24 cellular contexts compared by ENCODE assay signal in the genomic region with DNA sequence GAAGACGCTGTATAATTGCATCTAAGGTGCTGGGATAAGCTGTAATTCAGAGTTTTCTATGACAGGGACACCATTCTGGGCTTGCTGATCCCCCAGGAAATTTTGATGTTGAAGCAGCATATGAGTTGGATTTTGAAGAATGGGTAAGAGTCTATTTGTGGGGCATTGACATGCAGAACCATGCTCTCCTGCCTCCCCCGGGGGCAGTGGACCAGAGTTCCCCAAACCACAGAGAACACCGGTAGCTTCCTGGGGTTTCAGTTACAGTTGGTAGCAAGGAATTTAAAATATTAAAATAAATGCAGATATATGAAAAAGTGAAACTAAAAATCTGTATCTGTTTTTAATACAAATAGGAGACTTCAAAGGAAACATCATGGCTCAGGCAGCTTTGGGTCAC. TPM values are rescaled to one million over a fixed set of nuclear protein-coding genes. Genes with fewer than 3 reads are reported as not detected.
A peak's percentile ranks its signal among the peaks of the same experiment; 100 is the strongest.
DNase-seq lines count a peak whose midpoint lies in the region; ATAC-seq and TF ChIP-seq lines count a peak whose summit lies in the region.
"Had no signal": no experiment of that assay in that cellular context is flagged by ENCODE, and none has a peak within 500 bp of the region (broad histone marks: within the 10 kb centered on the region; RNA-seq: fewer than 3 reads in every experiment).

No MANE protein-coding gene starts in this region.

- no peak for TF ChIP-seq POLR2A in esophagus squamous epithelium (IDR thresholded peaks at IDR 0.05)
- TF ChIP-seq POLR2A in body of pancreas (IDR thresholded peaks at IDR 0.05): no peak
- TF ChIP-seq POLR2A in suprapubic skin (IDR thresholded peaks at IDR 0.05): no peak

- H3K4me1 Mint-ChIP-seq in glutamatergic neuron (ENCODE audit: low read depth, unreplicated experiment): peaks cover 20% of the 10 kb centered on the region
- H3K4me1 Mint-ChIP-seq in CD4-positive, alpha-beta T cell (ENCODE audit: low read depth): peaks cover 13% of the 10 kb centered on the region

- no peaks in the 10 kb centered on the region for H3K27me3 Mint-ChIP-seq in glutamatergic neuron (ENCODE audit: unreplicated experiment)
- no peaks in the 10 kb centered on the region for H3K27me3 Mint-ChIP-seq in CD4-positive, alpha-beta T cell
- H3K27me3 Mint-ChIP-seq: activated CD4-positive, alpha-beta memory T cell treated with anti-CD3 and anti-CD28 coated beads, Interleukin-2, amount 10 ng/mL, durations not matched to agents 7 days and 5 days; activated naive CD8-positive, alpha-beta T cell treated with anti-CD3 and anti-CD28 coated beads, Interleukin-2, amount 50 U/mL, for 24 hours; effector memory CD8-positive, alpha-beta T cell had no signal

- ATAC-seq in GM18511 (IDR thresholded peaks at IDR 0.05; ENCODE audit: unreplicated experiment) (peak; percentile 67), HG03108 (IDR thresholded peaks at IDR 0.05; ENCODE audit: unreplicated experiment) (peak; percentile 43), body of pancreas (no peak)
- no peak for ATAC-seq in CD4-positive, alpha-beta T cell (ENCODE audit: poor library complexity)
- ATAC-seq: activated naive CD8-positive, alpha-beta T cell treated with anti-CD3 and anti-CD28 coated beads, Interleukin-2, amount 50 U/mL, for 24 hours; effector memory CD8-positive, alpha-beta T cell; WTC11 had no signal

- CTCF ChIA-PET in CD4-positive, alpha-beta T cell (lab: Charles Lee): no interaction called here

- H3K36me3 ChIP-seq in esophagus squamous epithelium (no peaks in the 10 kb centered on the region), subcutaneous abdominal adipose tissue (ENCODE audit: control insufficient read depth in 5 of 5, insufficient read depth in 5 of 5, low read length in 5 of 5) (no peaks in the 10 kb centered on the region), body of pancreas (replicated peaks in 1 of 2; ENCODE audit: insufficient read depth in 1 of 2, low read depth in 2 of 2) (no peaks in the 10 kb centered on the region), suprapubic skin (no peaks in the 10 kb centered on the region)
- H3K36me3 ChIP-seq: heart right ventricle had no signal

- H3K27me3 ChIP-seq in esophagus squamous epithelium (no peaks in the 10 kb centered on the region), subcutaneous abdominal adipose tissue (ENCODE audit: control insufficient read depth in 5 of 5, insufficient read depth in 4 of 5, low read length in 5 of 5) (no peaks in the 10 kb centered on the region), body of pancreas (no peaks in the 10 kb centered on the region), suprapubic skin (no peaks in the 10 kb centered on the region)
- no peaks in the 10 kb centered on the region for H3K27me3 ChIP-seq in CD4-positive, alpha-beta T cell (ENCODE audit: control insufficient read depth, insufficient read depth, low read length)
- H3K27me3 ChIP-seq: heart right ventricle, testis had no signal

- POLR2A ChIA-PET in CD4-positive, alpha-beta T cell (lab: Charles Lee): no interaction called here

- 79 to 91% methylated on average over 3 of the region's 3 CpGs for WGBS in esophagus squamous epithelium, 2 donors
- WGBS in body of pancreas, 2 donors: 58 to 93% methylated on average over 3 of the region's 3 CpGs
- WGBS in suprapubic skin: 79% methylated on average over 3 of the region's 3 CpGs

- H3K27ac ChIP-seq in esophagus squamous epithelium (peak overlapping the region in 3 of 4 donors; percentile 10 to 58 (median 57)), subcutaneous abdominal adipose tissue (ENCODE audit: low read depth, low read length) (peak overlapping the region; percentile 49), body of pancreas (no peak overlapping the region), suprapubic skin (no peak overlapping the region)
- no peak overlapping the region for H3K27ac ChIP-seq in CD4-positive, alpha-beta T cell (ENCODE audit: low read depth, low read length)
- H3K27ac ChIP-seq: testis had no signal

- no peak overlapping the region for H3K9ac ChIP-seq in subcutaneous abdominal adipose tissue (ENCODE audit: low read length in 5 of 5)

- no peaks in the 10 kb centered on the region for H3K9me3 Mint-ChIP-seq in glutamatergic neuron (ENCODE audit: unreplicated experiment)
- no peaks in the 10 kb centered on the region for H3K9me3 Mint-ChIP-seq in CD4-positive, alpha-beta T cell
- H3K9me3 Mint-ChIP-seq: activated CD4-positive, alpha-beta memory T cell treated with anti-CD3 and anti-CD28 coated beads, Interleukin-2, amount 10 ng/mL, durations not matched to agents 7 days and 5 days; activated naive CD8-positive, alpha-beta T cell treated with anti-CD3 and anti-CD28 coated beads, Interleukin-2, amount 50 U/mL, for 24 hours; effector memory CD8-positive, alpha-beta T cell had no signal

- H3K4me3 ChIP-seq in esophagus squamous epithelium (no peak overlapping the region), subcutaneous abdominal adipose tissue (ENCODE audit: low read depth in 1 of 5, low read length in 5 of 5) (no peak overlapping the region), body of pancreas (no peak overlapping the region), suprapubic skin (no peak overlapping the region)
- H3K4me3 ChIP-seq: heart right ventricle, testis had no signal

- intact Hi-C loops in esophagus squamous epithelium (cut with DNase I): no loop called here
- intact Hi-C loops in body of pancreas (cut with DNase I): no loop called here
- intact Hi-C loops in CD4-positive, alpha-beta T cell (cut with DNase I, micrococcal nuclease): no loop called here

- H3K4me3 Mint-ChIP-seq in glutamatergic neuron (ENCODE audit: unreplicated experiment): no peak overlapping the region
- H3K4me3 Mint-ChIP-seq in CD4-positive, alpha-beta T cell: no peak overlapping the region
- H3K4me3 Mint-ChIP-seq: activated CD4-positive, alpha-beta memory T cell treated with anti-CD3 and anti-CD28 coated beads, Interleukin-2, amount 10 ng/mL, durations not matched to agents 7 days and 5 days; activated naive CD8-positive, alpha-beta T cell treated with anti-CD3 and anti-CD28 coated beads, Interleukin-2, amount 50 U/mL, for 24 hours; effector memory CD8-positive, alpha-beta T cell; neural crest cell; WTC11 had no signal

- peaks cover 5% of the 10 kb centered on the region for H3K36me3 Mint-ChIP-seq in glutamatergic neuron (ENCODE audit: unreplicated experiment)
- peaks cover 15% of the 10 kb centered on the region for H3K36me3 Mint-ChIP-seq in CD4-positive, alpha-beta T cell (ENCODE audit: low read depth)
- H3K36me3 Mint-ChIP-seq: WTC11 had no signal

- no peak for TF ChIP-seq EP300 in suprapubic skin (IDR thresholded peaks at IDR 0.05)

- TF ChIP-seq CTCF in esophagus squamous epithelium (IDR thresholded peaks at IDR 0.05) (no peak), body of pancreas (IDR thresholded peaks at IDR 0.05) (no peak), suprapubic skin (IDR thresholded peaks at IDR 0.05) (no peak), glutamatergic neuron (IDR thresholded peaks at IDR 0.05; ENCODE audit: partially characterized antibody, unreplicated experiment) (no peak)
- no peak for TF ChIP-seq CTCF in CD4-positive, alpha-beta T cell (IDR thresholded peaks at IDR 0.05)

- H3K9me3 ChIP-seq in esophagus squamous epithelium: no peaks in the 10 kb centered on the region
- no peaks in the 10 kb centered on the region for H3K9me3 ChIP-seq in subcutaneous abdominal adipose tissue (ENCODE audit: control insufficient read depth in 5 of 5, low read length in 5 of 5)
- no peaks in the 10 kb centered on the region for H3K9me3 ChIP-seq in body of pancreas
- H3K9me3 ChIP-seq in suprapubic skin: no peaks in the 10 kb centered on the region
- no peaks in the 10 kb centered on the region for H3K9me3 ChIP-seq in CD4-positive, alpha-beta T cell (ENCODE audit: control insufficient read depth, low read length)
- H3K9me3 ChIP-seq: heart right ventricle, testis had no signal

- DNase-seq in esophagus squamous epithelium (lab: John Stamatoyannopoulos, UW) (no peak), body of pancreas (no peak), suprapubic skin (ENCODE audit: low spot score in 2 of 2) (no peak), glutamatergic neuron (no peak)
- DNase-seq in CD4-positive, alpha-beta T cell: no peak
- DNase-seq: activated CD4-positive, alpha-beta memory T cell treated with anti-CD3 and anti-CD28 coated beads, Interleukin-2, amount 10 ng/mL, durations not matched to agents 7 days and 5 days; activated effector memory CD4-positive, alpha-beta T cell treated with Interleukin-2 at 50 U/mL for 16 hours; activated naive CD8-positive, alpha-beta T cell treated with anti-CD3 and anti-CD28 coated beads, Interleukin-2, amount 50 U/mL, for 24 hours; DMS53; effector memory CD8-positive, alpha-beta T cell; GDM1; KG1; midbrain; NCI-H1694 treated with DMSO at 0.1 percent for 48 hours; NCI-H526 treated with DMSO at 0.1 percent for 48 hours; stimulated activated CD4-positive, alpha-beta T cell treated with anti-CD3 and anti-CD28 coated beads, Interleukin-15, amount 100 ng/mL, for 24 hours; stimulated activated CD8-positive, alpha-beta memory T cell treated with anti-CD3 and anti-CD28 coated beads, Interleukin-4, amount 100 ng/mL, for 48 hours; testis had no signal

- no peak overlapping the region for H3K27ac Mint-ChIP-seq in glutamatergic neuron (ENCODE audit: unreplicated experiment)
- no peak overlapping the region for H3K27ac Mint-ChIP-seq in CD4-positive, alpha-beta T cell
- H3K27ac Mint-ChIP-seq: activated CD4-positive, alpha-beta memory T cell treated with anti-CD3 and anti-CD28 coated beads, Interleukin-2, amount 10 ng/mL, durations not matched to agents 7 days and 5 days; activated naive CD8-positive, alpha-beta T cell treated with anti-CD3 and anti-CD28 coated beads, Interleukin-2, amount 50 U/mL, for 24 hours; effector memory CD8-positive, alpha-beta T cell; WTC11 had no signal

- peaks cover 14 to 78% (median 34%) of the 10 kb centered on the region in 3 donors for H3K4me1 ChIP-seq in esophagus squamous epithelium
- peaks cover 0 to 53% (median 43%) of the 10 kb centered on the region in 5 donors for H3K4me1 ChIP-seq in subcutaneous abdominal adipose tissue (ENCODE audit: control insufficient read depth in 5 of 5, insufficient read depth in 5 of 5, low read length in 5 of 5)
- no peaks in the 10 kb centered on the region for H3K4me1 ChIP-seq in body of pancreas
- H3K4me1 ChIP-seq in suprapubic skin: peaks cover 13% of the 10 kb centered on the region

RNA-seq across cellular contexts. Expression of gene SLC9A9, which starts 37.4 kb away (rescaled TPM):
- total RNA-seq in esophagus squamous epithelium (10 to 100 TPM; 11.2 to 22.3 (median 18.9) TPM), body of pancreas (1 to 10 TPM; 1.6 to 2.3 TPM), suprapubic skin (10 to 100 TPM; 16.6 to 51.0 (median 30.0) TPM), glutamatergic neuron (ENCODE audit: unreplicated experiment) (11.4 TPM)
- 10 to 100 TPM; 12.2 TPM for total RNA-seq in CD4-positive, alpha-beta T cell

Comparison
In these comparisons a context has a peak if more than half of its experiments do, and no peak if none do; other contexts are left out.
1. ATAC-seq: peak in GM18511 (single experiment) and HG03108 (single experiment); none in body of pancreas (single experiment) and CD4-positive, alpha-beta T cell (single experiment).
2. H3K27ac ChIP-seq: peak in esophagus squamous epithelium (3 of 4) and subcutaneous abdominal adipose tissue (single experiment); none in body of pancreas (0 of 4), suprapubic skin (single experiment) and CD4-positive, alpha-beta T cell (single experiment).